ENCODE assay signal across 9 cellular contexts in the genomic region with DNA sequence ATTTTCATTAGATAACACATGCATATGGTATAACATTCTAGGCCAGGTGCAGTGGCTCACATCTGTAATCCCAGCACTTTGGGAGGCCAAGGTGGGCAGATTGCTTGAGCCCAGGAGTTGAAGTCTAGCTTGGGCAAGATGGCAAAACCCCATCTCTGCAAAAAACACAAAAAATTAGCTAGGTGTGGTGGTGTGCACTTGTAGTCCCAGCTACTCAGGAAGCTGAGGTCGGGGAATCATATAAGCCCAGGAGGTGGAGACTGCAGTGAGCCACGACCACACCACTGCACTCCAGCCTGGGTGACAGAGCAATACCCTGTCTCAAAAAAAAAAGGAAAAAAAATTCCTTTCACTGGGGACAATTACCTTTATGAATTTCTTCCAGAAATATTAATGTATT. TPM values are rescaled to one million over a fixed set of nuclear protein-coding genes. Genes with fewer than 3 reads are reported as not detected.
DNase-seq lines count a peak whose midpoint lies in the region; ATAC-seq, FAIRE-seq and TF ChIP-seq lines count a peak whose summit lies in the region.
"Not testable (repeated sequence)": the region's sequence is repeated elsewhere in the genome, so short reads cannot be mapped to it uniquely, and the experiment has no call there.
"Had no signal": no experiment of that assay in that cellular context is flagged by ENCODE, and none has a peak within 500 bp of the region (broad histone marks: within the 10 kb centered on the region; RNA-seq: fewer than 3 reads in every experiment).

No MANE protein-coding gene starts in this region.

- not testable (repeated sequence) for H3K9me3 ChIP-seq in CD4-positive, alpha-beta memory T cell (ENCODE audit: control insufficient read depth in 1 of 2, low read length in 2 of 2)

- not testable (repeated sequence) for ATAC-seq in activated B cell treated with CpG ODN at 0.5 μM for 24 hours (ENCODE audit: low read depth); natural killer cell treated with Interleukin-12 subunit alpha and Interleukin-12 subunit beta and Interleukin-15 and Interleukin-18, amount 100 ng/mL, for 72 hours

- POLR2A ChIA-PET in CD4-positive, alpha-beta memory T cell (lab: Charles Lee; ENCODE audit: partially characterized antibody): interaction anchor here (1.1 to 16.5 kb wide), 7 partner anchors 9 to 67 kb away, joined by 3 to 210 read pairs (median 6); partner anchors contain the start of gene NLRC5
- POLR2A ChIA-PET in activated B cell treated with CpG ODN at 0.5 μM for 24 hours (lab: Charles Lee): interaction anchor here (0.7 to 9.1 kb wide), 15 partner anchors 9 to 212 kb away, joined by 3 to 93 read pairs (median 5); partner anchors contain the start of genes HERPUD1 and NLRC5

- H3K36me3 ChIP-seq in CD4-positive, alpha-beta memory T cell (ENCODE audit: insufficient read depth, low read length): peaks cover 15% of the 10 kb centered on the region

- H3K27me3 ChIP-seq in CD4-positive, alpha-beta memory T cell (ENCODE audit: insufficient read depth, low read length): not testable (repeated sequence)

- not testable (repeated sequence) for H3K27ac ChIP-seq in CD4-positive, alpha-beta memory T cell (ENCODE audit: low read depth, low read length)

- FAIRE-seq in GM19239 (lab: Jason Lieb, UNC): peak; percentile 51

- H3K4me3 ChIP-seq in CD4-positive, alpha-beta memory T cell (ENCODE audit: low read length in 2 of 2): not testable (repeated sequence)

- intact Hi-C loops in CD4-positive, alpha-beta memory T cell (cut with micrococcal nuclease); cardiac septum (cut with DNase I): not testable (repeated sequence)
- intact Hi-C loops in activated B cell treated with CpG ODN at 0.5 μM for 24 hours (cut with micrococcal nuclease): loop anchor here (1.0 to 2.0 kb wide), 2 partner anchors 9 to 15 kb away; no protein-coding TSS in a partner anchor

- H3K4me3 Mint-ChIP-seq in CD4-positive, alpha-beta memory T cell: peak overlapping the region; percentile 17 to 79 (median 48)
- H3K4me3 Mint-ChIP-seq in activated B cell treated with CpG ODN at 0.5 μM for 24 hours; activated naive CD4-positive, alpha-beta T cell treated with anti-CD3 and anti-CD28 coated beads, Interleukin-2, amount 50 U/mL, for 24 hours; natural killer cell treated with Interleukin-12 subunit alpha and Interleukin-12 subunit beta and Interleukin-15 and Interleukin-18, amount 100 ng/mL, for 72 hours: not testable (repeated sequence)

- not testable (repeated sequence) for TF ChIP-seq CTCF in activated B cell treated with CpG ODN at 0.5 μM for 24 hours (IDR thresholded peaks at IDR 0.05)

- peaks cover 49 to 91% (median 69%) of the 10 kb centered on the region in 4 donors for H3K4me1 Mint-ChIP-seq in CD4-positive, alpha-beta memory T cell
- peaks cover 79% of the 10 kb centered on the region for H3K4me1 Mint-ChIP-seq in activated B cell treated with CpG ODN at 0.5 μM for 24 hours
- H3K4me1 Mint-ChIP-seq in activated naive CD4-positive, alpha-beta T cell treated with anti-CD3 and anti-CD28 coated beads, Interleukin-2, amount 50 U/mL, for 24 hours: peaks cover 82% of the 10 kb centered on the region
- H3K4me1 Mint-ChIP-seq in natural killer cell treated with Interleukin-12 subunit alpha and Interleukin-12 subunit beta and Interleukin-15 and Interleukin-18, amount 100 ng/mL, for 72 hours (ENCODE audit: low read depth in 2 of 2): peaks cover 55 to 65% of the 10 kb centered on the region in 2 donors

- H3K27ac Mint-ChIP-seq in CD4-positive, alpha-beta memory T cell: peak overlapping the region in 5 of 7 donors; percentile 66 to 84 (median 75)
- peak overlapping the region; percentile 78 for H3K27ac Mint-ChIP-seq in activated B cell treated with CpG ODN at 0.5 μM for 24 hours
- peak overlapping the region; percentile 35 for H3K27ac Mint-ChIP-seq in activated naive CD4-positive, alpha-beta T cell treated with anti-CD3 and anti-CD28 coated beads, Interleukin-2, amount 50 U/mL, for 24 hours
- peak overlapping the region; percentile 98 to 99 for H3K27ac Mint-ChIP-seq in natural killer cell treated with Interleukin-12 subunit alpha and Interleukin-12 subunit beta and Interleukin-15 and Interleukin-18, amount 100 ng/mL, for 72 hours

- CTCF ChIA-PET in CD4-positive, alpha-beta memory T cell (lab: Charles Lee; ENCODE audit: partially characterized antibody): interaction anchor here (0.7 to 2.3 kb wide), 8 partner anchors 10 to 78 kb away, joined by 3 to 8 read pairs (median 7); partner anchors contain the start of gene NLRC5
- CTCF ChIA-PET in activated B cell treated with CpG ODN at 0.5 μM for 24 hours (lab: Charles Lee): interaction anchor here (1.0 to 2.5 kb wide), 4 partner anchors 18 to 42 kb away, joined by 3 to 8 read pairs (median 4); no protein-coding TSS in a partner anchor

- not testable (repeated sequence) for DNase-seq in CD4-positive, alpha-beta memory T cell; GM19239 (ENCODE audit: insufficient read length, low spot score); natural killer cell treated with Interleukin-12 subunit alpha and Interleukin-12 subunit beta and Interleukin-15 and Interleukin-18, amount 100 ng/mL, for 72 hours (ENCODE audit: low spot score)
- peak; percentile 4 for DNase-seq in activated B cell treated with CpG ODN at 0.5 μM for 24 hours
- peak; percentile 15 for DNase-seq in activated T-cell treated with anti-CD3 and anti-CD28 coated beads, Interleukin-2, amount 50 U/mL, for 1 hour
- peak; percentile 31 for DNase-seq in cardiac septum (ENCODE audit: low spot score)

- H3K27me3 Mint-ChIP-seq in CD4-positive, alpha-beta memory T cell; activated B cell treated with CpG ODN at 0.5 μM for 24 hours; activated naive CD4-positive, alpha-beta T cell treated with anti-CD3 and anti-CD28 coated beads, Interleukin-2, amount 50 U/mL, for 24 hours; natural killer cell treated with Interleukin-12 subunit alpha and Interleukin-12 subunit beta and Interleukin-15 and Interleukin-18, amount 100 ng/mL, for 72 hours: not testable (repeated sequence)

- peaks cover 44 to 62% of the 10 kb centered on the region in 2 donors for H3K36me3 Mint-ChIP-seq in CD4-positive, alpha-beta memory T cell
- peaks cover 35% of the 10 kb centered on the region for H3K36me3 Mint-ChIP-seq in activated B cell treated with CpG ODN at 0.5 μM for 24 hours (ENCODE audit: low read depth)
- peaks cover 25% of the 10 kb centered on the region for H3K36me3 Mint-ChIP-seq in activated naive CD4-positive, alpha-beta T cell treated with anti-CD3 and anti-CD28 coated beads, Interleukin-2, amount 50 U/mL, for 24 hours
- peaks cover 16% of the 10 kb centered on the region for H3K36me3 Mint-ChIP-seq in natural killer cell treated with Interleukin-12 subunit alpha and Interleukin-12 subunit beta and Interleukin-15 and Interleukin-18, amount 100 ng/mL, for 72 hours

- H3K9me3 Mint-ChIP-seq in CD4-positive, alpha-beta memory T cell; activated B cell treated with CpG ODN at 0.5 μM for 24 hours; activated naive CD4-positive, alpha-beta T cell treated with anti-CD3 and anti-CD28 coated beads, Interleukin-2, amount 50 U/mL, for 24 hours; natural killer cell treated with Interleukin-12 subunit alpha and Interleukin-12 subunit beta and Interleukin-15 and Interleukin-18, amount 100 ng/mL, for 72 hours: not testable (repeated sequence)

- H3K4me1 ChIP-seq in CD4-positive, alpha-beta memory T cell (ENCODE audit: insufficient read depth, low read length): peaks cover 94% of the 10 kb centered on the region

RNA-seq across cellular contexts. Expression of gene NLRC5, which starts 16.2 kb away (rescaled TPM):
- total RNA-seq in CD4-positive, alpha-beta memory T cell: 100 to 1,000 TPM; 416 to 457 TPM
- polyA plus RNA-seq in CD4-positive, alpha-beta memory T cell: 100 to 1,000 TPM in 1 of 2 donors, 10 to 100 TPM in 1; 41.6 to 151 TPM
- total RNA-seq in activated B cell treated with CpG ODN at 0.5 μM for 24 hours: 296 and 372 TPM in 2 replicates
- 12.7 TPM for total RNA-seq in cardiac septum
- total RNA-seq in natural killer cell treated with Interleukin-12 subunit alpha and Interleukin-12 subunit beta and Interleukin-15 and Interleukin-18, amount 100 ng/mL, for 72 hours: 100 to 1,000 TPM; 190 to 316 TPM

RNA-seq across cellular contexts. Expression of gene CETP, which starts 43.8 kb away (rescaled TPM):
- not detected for total RNA-seq in CD4-positive, alpha-beta memory T cell
- under 1 TPM in 1 of 2 donors, not detected in 1; 0.14 TPM for polyA plus RNA-seq in CD4-positive, alpha-beta memory T cell
- 1.0 and 1.4 TPM in 2 replicates for total RNA-seq in activated B cell treated with CpG ODN at 0.5 μM for 24 hours
- total RNA-seq in cardiac septum: not detected
- total RNA-seq in natural killer cell treated with Interleukin-12 subunit alpha and Interleukin-12 subunit beta and Interleukin-15 and Interleukin-18, amount 100 ng/mL, for 72 hours: not detected
- total RNA-seq: G401, H9 had no signal

Comparison
In these comparisons a context has a peak if more than half of its experiments do, and no peak if none do; other contexts are left out.
1. H3K27ac Mint-ChIP-seq: peak in every context shown above with its lines; median percentile 98 in natural killer cell treated with Interleukin-12 subunit alpha and Interleukin-12 subunit beta and Interleukin-15 and Interleukin-18, amount 100 ng/mL, for 72 hours; 78 in activated B cell treated with CpG ODN at 0.5 μM for 24 hours; 75 in CD4-positive, alpha-beta memory T cell; 35 in activated naive CD4-positive, alpha-beta T cell treated with anti-CD3 and anti-CD28 coated beads, Interleukin-2, amount 50 U/mL, for 24 hours.
2. RNA of gene NLRC5, which starts 16.2 kb away (total RNA-seq): 416 to 457 TPM in CD4-positive, alpha-beta memory T cell, 296 to 372 TPM in activated B cell treated with CpG ODN at 0.5 μM for 24 hours and 190 to 316 TPM in natural killer cell treated with Interleukin-12 subunit alpha and Interleukin-12 subunit beta and Interleukin-15 and Interleukin-18, amount 100 ng/mL, for 72 hours; 12.7 TPM in cardiac septum (single experiment); every median in the first group is over 10 times any median in the second.